8 cellular contexts compared by ENCODE assay signal in the genomic region with DNA sequence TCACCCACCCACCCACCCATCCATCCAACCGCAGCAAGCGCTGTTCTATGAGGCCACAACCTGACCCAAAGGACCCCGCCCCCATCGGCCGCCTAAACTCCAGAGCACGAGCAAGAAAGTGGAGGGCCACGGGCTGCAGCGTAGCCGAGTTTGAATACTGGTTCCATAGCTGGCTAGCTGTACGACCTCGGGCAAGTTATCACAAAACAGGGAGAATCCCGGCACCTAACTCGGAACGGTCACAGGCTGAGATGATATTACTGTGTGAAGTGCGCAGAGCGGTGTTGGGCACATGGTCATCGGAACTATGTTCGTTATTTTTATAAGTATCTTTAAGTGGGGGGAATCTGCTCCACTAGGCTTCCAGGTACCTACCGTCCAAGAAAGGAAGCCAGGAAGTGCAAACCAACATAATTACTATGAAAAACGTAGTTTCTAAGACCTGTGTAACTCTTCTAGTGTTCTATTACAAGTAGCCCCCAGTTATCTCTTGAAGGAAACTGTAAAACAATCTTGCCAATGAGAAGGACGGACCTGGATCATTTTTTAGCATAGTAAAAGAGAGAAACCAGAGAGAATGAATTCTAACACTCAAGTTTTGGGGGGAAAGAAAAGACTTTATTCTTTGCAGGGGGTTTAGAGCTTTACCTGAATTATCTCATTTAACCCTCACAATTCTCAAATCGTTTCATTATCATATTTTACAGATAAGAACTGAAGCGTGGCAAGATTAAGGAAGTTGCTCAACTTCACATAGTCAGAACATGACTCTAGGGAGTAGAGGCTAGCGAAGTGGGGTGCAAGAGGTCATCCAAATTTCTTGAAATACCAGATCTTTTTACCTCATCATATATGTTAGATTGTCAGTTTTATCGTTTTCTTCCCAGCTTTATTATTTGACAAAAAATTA. TPM values are rescaled to one million over a fixed set of nuclear protein-coding genes. Genes with fewer than 3 reads are reported as not detected.
DNase-seq lines count a peak whose midpoint lies in the region; ATAC-seq lines count a peak whose summit lies in the region.

No MANE protein-coding gene starts in this region.

- H3K9me3 Mint-ChIP-seq in activated CD4-positive, alpha-beta memory T cell treated with anti-CD3 and anti-CD28 coated beads for 36 hours = no peaks in the 10 kb centered on the region

- CTCF ChIA-PET in activated CD4-positive, alpha-beta memory T cell treated with anti-CD3 and anti-CD28 coated beads for 36 hours (lab: Charles Lee) = interaction anchor here (1.0 to 2.1 kb wide), 3 partner anchors 14 to 62 kb away, joined by 5 to 14 read pairs (median 5); a partner anchor contains a TSS

- intact Hi-C loops in activated CD4-positive, alpha-beta memory T cell treated with anti-CD3 and anti-CD28 coated beads for 36 hours (cut with micrococcal nuclease) = loop anchor here (1.0 to 5.0 kb wide), 5 partner anchors 15 to 459 kb away; a partner anchor contains a TSS
- intact Hi-C loops in left ventricle myocardium superior (cut with micrococcal nuclease) = no loop called here

- no peaks in the 10 kb centered on the region for H3K27me3 Mint-ChIP-seq in activated CD4-positive, alpha-beta memory T cell treated with anti-CD3 and anti-CD28 coated beads for 36 hours

- DNase-seq in EL = peak; percentile 60
- DNase-seq in Jurkat, Clone E6-1 (ENCODE audit: low read depth, low spot score) = no peak
- DNase-seq in activated CD4-positive, alpha-beta memory T cell treated with anti-CD3 and anti-CD28 coated beads for 36 hours = no peak
- DNase-seq in left ventricle myocardium superior = no peak
- peak; percentile 16 for DNase-seq in renal cortical epithelial cell (ENCODE audit: low read depth)
- no peak for DNase-seq in NCI-H1694 treated with DMSO at 0.1 percent for 48 hours (lab: John Stamatoyannopoulos, UW)
- DNase-seq in activated CD8-positive, alpha-beta memory T cell treated with anti-CD3 and anti-CD28 coated beads, Interleukin-2, amount 50 U/mL, for 48 hours = no peak

- peaks cover 35% of the 10 kb centered on the region for H3K36me3 Mint-ChIP-seq in activated CD4-positive, alpha-beta memory T cell treated with anti-CD3 and anti-CD28 coated beads for 36 hours

- peak overlapping the region; percentile 74 for H3K4me3 ChIP-seq in Jurkat, Clone E6-1 (ENCODE audit: low read length)

- peaks cover 63% of the 10 kb centered on the region for H3K4me1 Mint-ChIP-seq in activated CD4-positive, alpha-beta memory T cell treated with anti-CD3 and anti-CD28 coated beads for 36 hours (ENCODE audit: low read depth)

- POLR2A ChIA-PET in activated CD4-positive, alpha-beta memory T cell treated with anti-CD3 and anti-CD28 coated beads for 36 hours (lab: Charles Lee) = interaction anchor here (1.1 to 2.1 kb wide), 7 partner anchors 11 to 370 kb away, joined by 3 to 10 read pairs (median 4); a partner anchor contains a TSS

- ATAC-seq in GM21447 (IDR thresholded peaks at IDR 0.05; ENCODE audit: unreplicated experiment) = peak; percentile 40
- ATAC-seq in left ventricle myocardium superior = peak; percentile 70

- peak overlapping the region; percentile 95 for H3K27ac Mint-ChIP-seq in activated CD4-positive, alpha-beta memory T cell treated with anti-CD3 and anti-CD28 coated beads for 36 hours

- H3K4me3 Mint-ChIP-seq in activated CD4-positive, alpha-beta memory T cell treated with anti-CD3 and anti-CD28 coated beads for 36 hours = peak overlapping the region; percentile 99

RNA-seq across cellular contexts. Expression of a gene that starts 0.7 kb away (rescaled TPM):
- 53.3 TPM for polyA plus RNA-seq in Jurkat, Clone E6-1 (2012; ENCODE audit: insufficient read depth, insufficient read length)
- total RNA-seq in activated CD4-positive, alpha-beta memory T cell treated with anti-CD3 and anti-CD28 coated beads for 36 hours = 10 to 100 TPM; 30.3 to 32.7 TPM
- total RNA-seq in left ventricle myocardium superior (7.2 TPM), renal cortical epithelial cell (13.4 and 14.2 TPM in 2 replicates)

RNA-seq across cellular contexts. Expression of a gene that starts 14.4 kb away (rescaled TPM):
- polyA plus RNA-seq in Jurkat, Clone E6-1 (2012; ENCODE audit: insufficient read depth, insufficient read length) = 96.2 TPM
- 100 to 1,000 TPM; 101 to 102 TPM for total RNA-seq in activated CD4-positive, alpha-beta memory T cell treated with anti-CD3 and anti-CD28 coated beads for 36 hours
- total RNA-seq in left ventricle myocardium superior = 18.2 TPM
- 54.7 and 58.6 TPM in 2 replicates for total RNA-seq in renal cortical epithelial cell

RNA-seq across cellular contexts. Expression of a gene that starts 18.2 kb away (rescaled TPM):
- polyA plus RNA-seq in Jurkat, Clone E6-1 (2012; ENCODE audit: insufficient read depth, insufficient read length) = not detected
- total RNA-seq in activated CD4-positive, alpha-beta memory T cell treated with anti-CD3 and anti-CD28 coated beads for 36 hours = not detected
- total RNA-seq in left ventricle myocardium superior = not detected
- not detected in 2 replicates for total RNA-seq in renal cortical epithelial cell

RNA-seq across cellular contexts. Expression of a gene that starts 49.6 kb away (rescaled TPM):
- not detected for polyA plus RNA-seq in Jurkat, Clone E6-1 (2012; ENCODE audit: insufficient read depth, insufficient read length)
- total RNA-seq in activated CD4-positive, alpha-beta memory T cell treated with anti-CD3 and anti-CD28 coated beads for 36 hours = not detected
- total RNA-seq in left ventricle myocardium superior (not detected), renal cortical epithelial cell (not detected in 2 replicates)

RNA-seq across cellular contexts. Expression of a gene that starts 56.2 kb away (rescaled TPM):
- not detected for polyA plus RNA-seq in Jurkat, Clone E6-1 (2012; ENCODE audit: insufficient read depth, insufficient read length)
- not detected for total RNA-seq in activated CD4-positive, alpha-beta memory T cell treated with anti-CD3 and anti-CD28 coated beads for 36 hours
- total RNA-seq in left ventricle myocardium superior (not detected), renal cortical epithelial cell (not detected in 2 replicates)

Comparison
In these comparisons a context has a peak if more than half of its experiments do, and no peak if none do; other contexts are left out.
1. DNase-seq: peak in EL (single experiment) and renal cortical epithelial cell (single experiment); none in Jurkat, Clone E6-1 (single experiment), activated CD4-positive, alpha-beta memory T cell treated with anti-CD3 and anti-CD28 coated beads for 36 hours (single experiment), left ventricle myocardium superior (single experiment), NCI-H1694 treated with DMSO at 0.1 percent for 48 hours (single experiment) and activated CD8-positive, alpha-beta memory T cell treated with anti-CD3 and anti-CD28 coated beads, Interleukin-2, amount 50 U/mL, for 48 hours (single experiment).